In genomic region chr10:49139000-49139865, GRCh38 we compare ENCODE assay signal across 9 cellular contexts. TPM values are rescaled to one million over a fixed set of nuclear protein-coding genes. Genes with fewer than 3 reads are reported as not detected.
DNase-seq lines count a peak whose midpoint lies in the region; ATAC-seq, FAIRE-seq and TF ChIP-seq lines count a peak whose summit lies in the region.
"Had no signal": no experiment of that assay in that cellular context is flagged by ENCODE, and none has a peak within 500 bp of the region (broad histone marks: within the 10 kb centered on the region; RNA-seq: fewer than 3 reads in every experiment).

No MANE protein-coding gene starts in this region.

- DNase-seq in A549 (ENCODE audit: low read depth in 1 of 2, low spot score in 1 of 2) (no peak), HCT116 (ENCODE audit: low read depth, low spot score) (no peak), astrocyte of the hippocampus (ENCODE audit: low read depth, low spot score) (peak; percentile 38), left lung (no peak), nephron progenitor cell (no peak), Calu3 (no peak), posterior vena cava (ENCODE audit: low spot score) (no peak)
- DNase-seq: activated CD4-positive, alpha-beta T cell treated with anti-CD3 and anti-CD28 coated beads, Interleukin-2, amount 50 U/mL, for 4 hours had no signal

- CTCF ChIA-PET in A549 (lab: Yijun Ruan, JAX) = interaction anchor here (1.4 to 1.7 kb wide), 4 partner anchors 11 to 22 kb away, joined by 3 to 5 read pairs (median 4); no protein-coding TSS in a partner anchor
- CTCF ChIA-PET in HCT116 (lab: Charles Lee) = no interaction called here
- CTCF ChIA-PET in Calu3 (lab: Charles Lee) = no interaction called here

- no peak for TF ChIP-seq POLR2A in A549 (IDR thresholded peaks at IDR 0.05; ENCODE audit: low read length)
- TF ChIP-seq POLR2A in HCT116 (IDR thresholded peaks at IDR 0.05; ENCODE audit: borderline replicate concordance, extremely low read depth, insufficient read depth, insufficient read length) = no peak

- H3K4me3 ChIP-seq in A549 (no peak overlapping the region), HCT116 (replicated peaks in 1 of 2; ENCODE audit: low read depth in 1 of 2, low read length in 2 of 2) (no peak overlapping the region), left lung (no peak overlapping the region)

- no peaks in the 10 kb centered on the region for H4K20me1 ChIP-seq in HCT116 (ENCODE audit: insufficient read depth)

- intact Hi-C loops in HCT116 (cut with micrococcal nuclease) = no loop called here
- intact Hi-C loops in left lung (cut with DNase I) = no loop called here
- intact Hi-C loops in Calu3 (cut with micrococcal nuclease; ENCODE audit: unreplicated experiment) = no loop called here
- intact Hi-C loops in posterior vena cava (cut with DNase I) = no loop called here

- ATAC-seq in A549 (peak; percentile 42 to 51; a peak in 5 of 6 replicates), HCT116 (0 out of 2 replicates have a peak, but pooled peaks have one; percentile 20), left lung (peak; percentile 69), GM19035 (IDR thresholded peaks at IDR 0.05; ENCODE audit: unreplicated experiment) (no peak)

- H3K9me3 Mint-ChIP-seq in nephron progenitor cell (peaks cover 14% of the 10 kb centered on the region), Calu3 (ENCODE audit: low read depth, unreplicated experiment) (no peaks in the 10 kb centered on the region)

- TF ChIP-seq EP300 in A549 (IDR thresholded peaks at IDR 0.05) = no peak

- RAD21 ChIA-PET in HCT116 (lab: Charles Lee; ENCODE audit: low non-redundant PET in 1 of 2, low total read pairs in 2 of 2, uncharacterized antibody in 2 of 2, unreplicated experiment in 2 of 2) = no interaction called here

- H3K27me3 Mint-ChIP-seq in nephron progenitor cell (ENCODE audit: low read depth, poor library complexity) = peaks cover 9% of the 10 kb centered on the region
- peaks cover 74% of the 10 kb centered on the region for H3K27me3 Mint-ChIP-seq in Calu3 (ENCODE audit: unreplicated experiment)

- FAIRE-seq in A549 (lab: Jason Lieb, UNC) = no peak

- H3K9me3 ChIP-seq in A549 = no peaks in the 10 kb centered on the region
- H3K9me3 ChIP-seq in HCT116 (ENCODE audit: control insufficient read depth in 1 of 2, insufficient read depth in 1 of 2, low read depth in 1 of 2, low read length in 2 of 2) = no peaks in the 10 kb centered on the region
- no peaks in the 10 kb centered on the region for H3K9me3 ChIP-seq in left lung

- no peaks in the 10 kb centered on the region for H3K36me3 Mint-ChIP-seq in nephron progenitor cell (ENCODE audit: low read depth)
- no peaks in the 10 kb centered on the region for H3K36me3 Mint-ChIP-seq in Calu3 (ENCODE audit: insufficient read depth, unreplicated experiment)

- H3K27ac ChIP-seq in A549 (peak overlapping the region; percentile 56 to 79), HCT116 (ENCODE audit: low read depth, low read length) (no peak overlapping the region), left lung (peak overlapping the region; percentile 61 to 88)

- TF ChIP-seq CTCF in A549 (IDR thresholded peaks at IDR 0.05) (no peak), HCT116 (IDR thresholded peaks at IDR 0.05 in 2 of 3, conservative IDR thresholded peaks at IDR 0.05 in 1 of 3; ENCODE audit: borderline replicate concordance in 1 of 3, insufficient read depth in 1 of 3, low read depth in 2 of 3, low read length in 2 of 3) (no peak), left lung (IDR thresholded peaks at IDR 0.05) (no peak), nephron progenitor cell (IDR thresholded peaks at IDR 0.05) (no peak), Calu3 (IDR thresholded peaks at IDR 0.05; ENCODE audit: unreplicated experiment) (no peak)

- BruUV-seq in HCT116 (replicated peaks; lab: Mats Ljungman, UMichigan) (no TSS peak), Calu3 (replicated peaks; lab: Mats Ljungman, UMichigan) (no TSS peak)

- POLR2A ChIA-PET in A549 (lab: Yijun Ruan, JAX) (interaction anchor here (1.1 kb wide), 1 partner anchor 22 kb away, joined by 3 read pairs; no protein-coding TSS in a partner anchor), HCT116 (lab: Charles Lee) (no interaction called here)

- H3K27ac Mint-ChIP-seq in nephron progenitor cell (no peak overlapping the region), Calu3 (ENCODE audit: unreplicated experiment) (no peak overlapping the region)

- H3K36me3 ChIP-seq in HCT116 (ENCODE audit: control insufficient read depth in 1 of 2, insufficient read depth in 2 of 2, low read length in 2 of 2) (no peaks in the 10 kb centered on the region), left lung (no peaks in the 10 kb centered on the region)

- H3K27me3 ChIP-seq in HCT116 (ENCODE audit: insufficient read depth, low read length) = peaks cover 33% of the 10 kb centered on the region
- H3K27me3 ChIP-seq in left lung = no peaks in the 10 kb centered on the region

- TF ChIP-seq RAD21 in A549 (conservative IDR thresholded peaks at IDR 0.05 in 1 of 2, IDR thresholded peaks at IDR 0.05 in 1 of 2) (no peak), HCT116 (IDR thresholded peaks at IDR 0.05; ENCODE audit: low read depth) (no peak)

- no peak overlapping the region for H3K4me3 Mint-ChIP-seq in nephron progenitor cell
- H3K4me3 Mint-ChIP-seq in Calu3 (ENCODE audit: low read depth, unreplicated experiment) = no peak overlapping the region

- H2AFZ ChIP-seq in HCT116 (ENCODE audit: low read depth, low read length, poor library complexity, severe bottlenecking) = no peak overlapping the region

- no peaks in the 10 kb centered on the region for H3K79me2 ChIP-seq in HCT116 (ENCODE audit: insufficient read depth, low read length)

- H3K4me1 ChIP-seq in A549 (peaks cover 18% of the 10 kb centered on the region), HCT116 (ENCODE audit: control insufficient read depth in 1 of 2, insufficient read depth in 2 of 2, low read length in 2 of 2) (peaks cover 0 to 10% of the 10 kb centered on the region in 2 experiments; a peak in 1 of 4 replicates), left lung (peaks cover 7 to 9% of the 10 kb centered on the region in 2 donors)

- peak overlapping the region; percentile 46 for H3K4me2 ChIP-seq in A549
- peak overlapping the region; percentile 27; the same call in 1 of the 2 replicates for H3K4me2 ChIP-seq in HCT116 (ENCODE audit: low read length)

- no peak overlapping the region for H3K9ac ChIP-seq in HCT116 (ENCODE audit: low read length)

- 42% methylated on average over 6 of the region's 8 CpGs for WGBS in A549 (ENCODE audit: missing lambda C conversion rate)

- H3K9me2 ChIP-seq in HCT116 (ENCODE audit: insufficient read depth) = no peaks in the 10 kb centered on the region

- H3K4me1 Mint-ChIP-seq in nephron progenitor cell (peaks cover 38% of the 10 kb centered on the region), Calu3 (ENCODE audit: low read depth, unreplicated experiment) (no peaks in the 10 kb centered on the region)

TF ChIP-seq in A549, 52 proteins besides CTCF, POLR2A, EP300 and RAD21 (continues in another document):
- TF ChIP-seq, protein P1, sequence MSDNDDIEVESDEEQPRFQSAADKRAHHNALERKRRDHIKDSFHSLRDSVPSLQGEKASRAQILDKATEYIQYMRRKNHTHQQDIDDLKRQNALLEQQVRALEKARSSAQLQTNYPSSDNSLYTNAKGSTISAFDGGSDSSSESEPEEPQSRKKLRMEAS (IDR thresholded peaks at IDR 0.05) = no peak

TF ChIP-seq in HCT116, 20 proteins besides CTCF, POLR2A, EP300 and RAD21 (continues in another document):
- TF ChIP-seq YY1 (IDR thresholded peaks at IDR 0.05; ENCODE audit: extremely low read depth, insufficient replicate concordance, low read depth, low read length) = no peak
- no peak for TF ChIP-seq FOSL1 (IDR thresholded peaks at IDR 0.05; ENCODE audit: low read depth)

RNA-seq across cellular contexts. Expression of gene FAM170B, which starts 5.4 kb away (rescaled TPM):
- polyA plus RNA-seq in A549 (2011; rRNA removed) (not detected in 2 replicates), A549 (2017; fragmentation: RNase III; extraction: RNeasy Plus Mini Kit Qiagen cat#74134 plus additional on column Dnase treatment) (not detected in 3 replicates)
- polyA plus RNA-seq in A549 (2012; cell fraction: cytosol; rRNA removed) = not detected in 2 replicates
- not detected in 2 replicates for polyA plus RNA-seq in A549 (2012; cell fraction: nucleus; rRNA removed)
- not detected in 2 replicates for polyA minus RNA-seq in A549 (2011; rRNA and poly(A)+ RNA removed)
- total RNA-seq in HCT116 (2021; ENCODE audit: unreplicated experiment) (not detected), left lung (under 1 TPM in 1 of 2 donors, not detected in 1; 0.26 TPM), Calu3 (2022) (not detected in 2 replicates), posterior vena cava (not detected)
- polyA plus RNA-seq in HCT116 (2012) = not detected in 2 replicates

RNA-seq across cellular contexts. Expression of gene VSTM4, which starts 23.9 kb away (rescaled TPM):
- polyA plus RNA-seq in A549 (2011; rRNA removed) (0.18 and 0.21 TPM in 2 replicates), A549 (2017; fragmentation: RNase III; extraction: RNeasy Plus Mini Kit Qiagen cat#74134 plus additional on column Dnase treatment) (0.22 to 0.53 TPM (median 0.41 TPM) in 3 replicates)
- polyA plus RNA-seq in A549 (2012; cell fraction: cytosol; rRNA removed) = 0.11 and 0.13 TPM in 2 replicates
- 0.07 and 0.17 TPM in 2 replicates for polyA plus RNA-seq in A549 (2012; cell fraction: nucleus; rRNA removed)
- 0.04 and 0.15 TPM in 2 replicates for polyA minus RNA-seq in A549 (2011; rRNA and poly(A)+ RNA removed)
- total RNA-seq in HCT116 (2021; ENCODE audit: unreplicated experiment) (0.07 TPM), left lung (10 to 100 TPM; 11.0 to 13.2 TPM), Calu3 (2022) (not detected in 2 replicates), posterior vena cava (10 to 100 TPM; 14.9 to 20.2 TPM)
- polyA plus RNA-seq in HCT116 (2012) = not detected in 2 replicates

RNA-seq across cellular contexts. Expression of gene TMEM273, which starts 49.0 kb away (rescaled TPM):
- polyA plus RNA-seq in A549 (2011; rRNA removed) = not detected in 2 replicates
- polyA plus RNA-seq in A549 (2012; cell fraction: cytosol; rRNA removed) = not detected in 2 replicates
- polyA plus RNA-seq in A549 (2012; cell fraction: nucleus; rRNA removed) = not detected in 2 replicates
- polyA plus RNA-seq in A549 (2017; fragmentation: RNase III; extraction: RNeasy Plus Mini Kit Qiagen cat#74134 plus additional on column Dnase treatment) = not detected in 3 replicates
- polyA minus RNA-seq in A549 (2011; rRNA and poly(A)+ RNA removed) = not detected in 2 replicates
- total RNA-seq in HCT116 (2021; ENCODE audit: unreplicated experiment) = not detected
- polyA plus RNA-seq in HCT116 (2012) = not detected in 2 replicates
- total RNA-seq in left lung = 10 to 100 TPM; 19.4 to 46.9 TPM
- total RNA-seq in Calu3 (2022) = not detected in 2 replicates
- total RNA-seq in posterior vena cava = 10 to 100 TPM; 17.0 to 26.1 TPM

Comparison
In these comparisons a context has a peak if more than half of its experiments do, and no peak if none do; other contexts are left out.
1. RNA of gene VSTM4, which starts 23.9 kb away (total RNA-seq): 14.9 to 20.2 TPM in posterior vena cava and 11.0 to 13.2 TPM in left lung; 0.07 TPM in HCT116 (single experiment) and not detected in Calu3; every median in the first group is over 10 times any median in the second.
2. RNA of gene TMEM273, which starts 49.0 kb away (total RNA-seq): 19.4 to 46.9 TPM in left lung and 17.0 to 26.1 TPM in posterior vena cava; not detected in HCT116 (single experiment) and not detected in Calu3; every median in the first group is over 10 times any median in the second.